ENCODE assay signal across 8 cellular contexts in the genomic region with DNA sequence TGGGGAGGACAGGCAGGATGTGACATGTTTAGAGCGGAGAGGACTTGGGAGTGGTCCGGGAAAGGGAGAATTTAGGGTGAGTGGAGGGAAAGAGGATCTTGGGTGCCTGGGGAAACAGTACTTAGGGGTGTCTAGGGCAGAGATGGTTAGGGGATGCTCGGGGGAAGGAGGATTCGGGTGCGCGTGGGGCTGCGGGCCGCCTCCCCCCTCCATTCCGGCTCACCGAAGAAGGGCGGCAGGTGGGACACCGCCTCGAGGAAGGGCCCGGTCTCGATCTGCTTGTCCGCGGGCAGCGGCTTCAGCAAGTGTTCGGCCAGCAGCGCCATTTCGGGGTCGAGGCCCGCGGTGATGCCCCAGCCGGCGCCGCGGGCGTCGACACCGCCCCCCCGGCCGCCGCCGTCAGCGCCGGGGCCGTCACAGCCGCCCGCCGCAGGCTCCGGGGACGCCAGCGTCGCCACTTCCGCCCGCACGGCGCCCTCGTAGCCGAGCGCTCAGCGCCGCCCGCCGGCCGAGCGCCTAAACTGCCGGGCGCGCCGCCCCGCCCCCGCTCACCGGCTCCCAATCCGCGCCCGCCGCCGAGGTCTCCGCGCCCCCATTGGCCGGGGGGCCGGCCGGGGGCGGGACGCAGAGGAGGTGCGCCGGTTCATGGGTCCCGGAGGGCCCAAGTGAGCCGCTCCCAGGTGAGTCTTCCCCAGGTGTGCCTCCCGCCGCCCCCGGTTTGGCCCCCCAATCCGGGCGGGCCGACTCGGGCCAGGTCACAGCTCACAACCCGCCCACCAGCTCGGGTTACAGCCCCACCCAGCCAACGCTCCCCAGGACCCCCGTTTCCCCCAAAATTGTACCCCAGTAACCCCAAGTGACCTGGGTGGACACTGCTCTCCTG. TPM values are rescaled to one million over a fixed set of nuclear protein-coding genes. Genes with fewer than 3 reads are reported as not detected.
DNase-seq lines count a peak whose midpoint lies in the region; ATAC-seq and TF ChIP-seq lines count a peak whose summit lies in the region.

A gene with protein sequence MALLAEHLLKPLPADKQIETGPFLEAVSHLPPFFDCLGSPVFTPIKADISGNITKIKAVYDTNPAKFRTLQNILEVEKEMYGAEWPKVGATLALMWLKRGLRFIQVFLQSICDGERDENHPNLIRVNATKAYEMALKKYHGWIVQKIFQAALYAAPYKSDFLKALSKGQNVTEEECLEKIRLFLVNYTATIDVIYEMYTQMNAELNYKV (minus strand): TSS at position 493 of the 883 bp plus-strand sequence. CDS start 167 bp downstream, at position 326.

- CTCF ChIA-PET in CD8-positive, alpha-beta memory T cell (lab: Charles Lee) = interaction anchor here (0.7 to 3.6 kb wide), 6 partner anchors 12 to 75 kb away, joined by 3 to 10 read pairs (median 6); no protein-coding TSS in a partner anchor

- no peak for TF ChIP-seq CTCF in endothelial cell (IDR thresholded peaks at IDR 0.05; ENCODE audit: unreplicated experiment)

- no peaks in the 10 kb centered on the region for H3K9me3 ChIP-seq in CD8-positive, alpha-beta memory T cell (ENCODE audit: low read length)

- peaks cover 0 to 14% (median 0%) of the 10 kb centered on the region in 3 donors for H3K36me3 Mint-ChIP-seq in CD8-positive, alpha-beta memory T cell
- peaks cover 17% of the 10 kb centered on the region for H3K36me3 Mint-ChIP-seq in endothelial cell (ENCODE audit: low read depth, unreplicated experiment)

- H3K4me3 ChIP-seq in CD8-positive, alpha-beta memory T cell (ENCODE audit: low read length) = peak within 1 kb of the TSS; percentile 98

- peak within 1 kb of the TSS; percentile 93 to 98 (median 96) for H3K4me3 Mint-ChIP-seq in CD8-positive, alpha-beta memory T cell
- H3K4me3 Mint-ChIP-seq in endothelial cell (ENCODE audit: unreplicated experiment) = peak within 1 kb of the TSS; percentile 98

- POLR2A ChIA-PET in CD8-positive, alpha-beta memory T cell (lab: Charles Lee) = no interaction called here

- H3K36me3 ChIP-seq in CD8-positive, alpha-beta memory T cell (ENCODE audit: insufficient read depth, low read length) = no peaks in the 10 kb centered on the region

- no peaks in the 10 kb centered on the region for H3K27me3 ChIP-seq in CD8-positive, alpha-beta memory T cell (ENCODE audit: insufficient read depth, low read length, poor library complexity, severe bottlenecking)

- H3K9me3 Mint-ChIP-seq in CD8-positive, alpha-beta memory T cell = peaks cover 0 to 3% (median 0%) of the 10 kb centered on the region in 5 donors
- no peaks in the 10 kb centered on the region for H3K9me3 Mint-ChIP-seq in endothelial cell (ENCODE audit: unreplicated experiment)

- H3K27me3 Mint-ChIP-seq in CD8-positive, alpha-beta memory T cell = peaks cover 0 to 2% of the 10 kb centered on the region in 2 donors
- H3K27me3 Mint-ChIP-seq in endothelial cell (ENCODE audit: unreplicated experiment) = peaks cover 19% of the 10 kb centered on the region

- peak; percentile 86 to 94 (median 91) for DNase-seq in CD8-positive, alpha-beta memory T cell
- DNase-seq in HPDE6-E6E7 (ENCODE audit: extremely low spot score) = peak; percentile 89
- peak; percentile 83 for DNase-seq in NOMO-1 treated with DMSO at 0.1 percent for 48 hours (lab: John Stamatoyannopoulos, UW; ENCODE audit: unreplicated experiment)
- peak; percentile 63 for DNase-seq in activated CD8-positive, alpha-beta memory T cell treated with anti-CD3 and anti-CD28 coated beads, Interleukin-2, amount 50 U/mL, for 24 hours (ENCODE audit: extremely low read depth)
- DNase-seq in endothelial cell (ENCODE audit: low spot score) = peak; percentile 91
- peak; percentile 85 for DNase-seq in midbrain (lab: John Stamatoyannopoulos, UW)
- DNase-seq in stimulated activated CD8-positive, alpha-beta memory T cell treated with anti-CD3 and anti-CD28 coated beads, Interleukin-2, amount 100 ng/mL, for 1 hour (ENCODE audit: low read depth in 2 of 2) = peak; percentile 75 to 84

- peak; percentile 92 for ATAC-seq in GM19463 (IDR thresholded peaks at IDR 0.05; ENCODE audit: unreplicated experiment)

- peaks cover 30% of the 10 kb centered on the region for H3K4me1 ChIP-seq in CD8-positive, alpha-beta memory T cell (ENCODE audit: insufficient read depth, low read length)

- peaks cover 43 to 54% (median 54%) of the 10 kb centered on the region in 3 donors for H3K4me1 Mint-ChIP-seq in CD8-positive, alpha-beta memory T cell
- peaks cover 60% of the 10 kb centered on the region for H3K4me1 Mint-ChIP-seq in endothelial cell (ENCODE audit: unreplicated experiment)

- peak within 1 kb of the TSS; percentile 53 to 100 (median 98) for H3K27ac Mint-ChIP-seq in CD8-positive, alpha-beta memory T cell
- H3K27ac Mint-ChIP-seq in endothelial cell (ENCODE audit: unreplicated experiment) = peak within 1 kb of the TSS; percentile 88

- peak within 1 kb of the TSS; percentile 85 for H3K27ac ChIP-seq in CD8-positive, alpha-beta memory T cell (ENCODE audit: low read depth, low read length)

RNA-seq across cellular contexts. Expression of the gene that starts here (rescaled TPM):
- total RNA-seq in CD8-positive, alpha-beta memory T cell = 10 to 100 TPM; 39.3 to 42.7 TPM
- 67.4 TPM for polyA plus RNA-seq in CD8-positive, alpha-beta memory T cell
- total RNA-seq in endothelial cell (ENCODE audit: unreplicated experiment) = 51.2 TPM

Comparison
In these comparisons a context has a peak if more than half of its experiments do, and no peak if none do; other contexts are left out.
1. Peak in every context shown above with its lines: DNase-seq, ATAC-seq, H3K4me3 ChIP-seq and H3K27ac ChIP-seq.